ENCODE assay signal across 8 cellular contexts in the genomic region with DNA sequence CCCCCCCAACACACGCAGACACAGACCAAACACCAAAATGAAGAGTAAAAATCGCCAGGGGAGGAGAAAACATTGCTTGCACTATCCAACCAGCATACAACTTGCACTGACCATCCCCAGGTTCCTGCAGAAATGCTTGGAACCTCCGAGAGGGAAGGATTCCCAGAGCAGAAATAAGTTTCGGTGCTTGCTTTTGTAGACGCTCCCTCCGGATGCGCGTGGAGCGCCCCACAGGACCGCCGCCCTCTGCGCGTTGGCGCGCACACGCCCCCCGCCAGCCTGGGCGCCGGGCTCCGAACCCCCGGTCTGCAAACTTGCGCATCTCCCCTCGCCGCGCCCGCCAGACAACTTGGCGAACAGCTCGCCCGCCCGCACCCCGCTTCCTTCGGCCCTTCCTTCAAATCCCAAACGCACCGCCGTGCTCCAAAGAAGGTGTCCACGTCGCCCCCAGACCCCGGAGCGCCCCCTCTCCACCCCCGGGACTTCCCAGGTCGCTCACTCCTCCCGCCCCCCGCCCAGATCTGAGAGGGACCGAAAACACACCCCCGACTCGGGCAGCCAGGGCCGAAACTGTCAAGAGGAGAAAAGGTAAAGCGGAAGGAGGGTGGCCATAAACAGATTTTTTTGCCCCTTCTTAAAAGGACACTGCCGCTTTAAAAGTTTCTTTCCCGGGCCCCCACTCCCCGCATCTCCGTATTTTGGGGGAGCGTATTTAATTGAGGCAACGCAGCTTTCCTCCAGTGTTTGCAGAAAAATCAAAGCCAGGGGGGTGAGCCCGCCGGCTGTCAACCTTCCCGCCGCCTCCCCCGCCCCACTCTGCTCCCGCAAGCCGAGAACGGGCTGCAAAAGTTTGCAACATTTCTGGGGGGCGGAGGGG. TPM values are rescaled to one million over a fixed set of nuclear protein-coding genes. Genes with fewer than 3 reads are reported as not detected.
DNase-seq lines count a peak whose midpoint lies in the region; ATAC-seq and TF ChIP-seq lines count a peak whose summit lies in the region.

No MANE protein-coding gene starts in this region.

- no peaks in the 10 kb centered on the region for H3K36me3 Mint-ChIP-seq in activated T-cell treated with anti-CD3 and anti-CD28 coated beads, Interleukin-2, amount 50 U/mL, for 24 hours (ENCODE audit: low read depth)
- no peaks in the 10 kb centered on the region for H3K36me3 Mint-ChIP-seq in activated T-helper 2 cell treated with anti-CD3 and anti-CD28 coated beads, Interferon-gamma antibody, Interleukin-2, Interleukin-4, amounts not matched to agents 10 μg/mL and 5 μg/mL and 100 μg/mL, durations not matched to agents 14 hours and 24 hours and 36 hours (ENCODE audit: low read depth)

- no peak for TF ChIP-seq POLR2A in sigmoid colon (IDR thresholded peaks at IDR 0.05)

- H3K4me1 Mint-ChIP-seq in activated T-cell treated with anti-CD3 and anti-CD28 coated beads, Interleukin-2, amount 50 U/mL, for 24 hours (ENCODE audit: low read depth): peaks cover 13% of the 10 kb centered on the region
- peaks cover 2% of the 10 kb centered on the region for H3K4me1 Mint-ChIP-seq in activated T-helper 2 cell treated with anti-CD3 and anti-CD28 coated beads, Interferon-gamma antibody, Interleukin-2, Interleukin-4, amounts not matched to agents 10 μg/mL and 5 μg/mL and 100 μg/mL, durations not matched to agents 14 hours and 24 hours and 36 hours (ENCODE audit: low read depth)

- WGBS in sigmoid colon, 2 donors: 1% methylated on average over 63 of the region's 63 CpGs

- TF ChIP-seq EP300 in sigmoid colon (IDR thresholded peaks at IDR 0.05): no peak

- no peaks in the 10 kb centered on the region for H3K27me3 ChIP-seq in sigmoid colon

- peak overlapping the region; percentile 65 to 80 (median 72) for H3K4me3 ChIP-seq in sigmoid colon

- no peak for DNase-seq in activated T-cell treated with anti-CD3 and anti-CD28 coated beads, Interleukin-2, amount 50 U/mL, for 24 hours
- DNase-seq in activated T-cell treated with anti-CD3 and anti-CD28 coated beads, Interleukin-2, amount 50 U/mL, for 1 hour: no peak
- DNase-seq in activated T-helper 2 cell treated with anti-CD3 and anti-CD28 coated beads, Interferon-gamma antibody, Interleukin-2, Interleukin-4, amounts not matched to agents 10 μg/mL and 5 μg/mL and 100 μg/mL, durations not matched to agents 14 hours and 24 hours and 36 hours (ENCODE audit: low spot score): no peak
- DNase-seq in left ventricle myocardium superior: peak; percentile 34
- peak; percentile 66 for DNase-seq in sigmoid colon
- DNase-seq in activated gamma-delta T cell (lab: John Stamatoyannopoulos, UW): no peak
- DNase-seq in NK-92 (lab: John Stamatoyannopoulos, UW; ENCODE audit: unreplicated experiment): no peak

- H3K9me3 Mint-ChIP-seq in activated T-cell treated with anti-CD3 and anti-CD28 coated beads, Interleukin-2, amount 50 U/mL, for 24 hours: no peaks in the 10 kb centered on the region
- no peaks in the 10 kb centered on the region for H3K9me3 Mint-ChIP-seq in activated T-helper 2 cell treated with anti-CD3 and anti-CD28 coated beads, Interferon-gamma antibody, Interleukin-2, Interleukin-4, amounts not matched to agents 10 μg/mL and 5 μg/mL and 100 μg/mL, durations not matched to agents 14 hours and 24 hours and 36 hours

- peaks cover 0 to 20% (median 18%) of the 10 kb centered on the region in 4 donors for H3K4me1 ChIP-seq in sigmoid colon

- intact Hi-C loops in activated T-helper 2 cell treated with anti-CD3 and anti-CD28 coated beads, Interferon-gamma antibody, Interleukin-2, Interleukin-4, amounts not matched to agents 10 μg/mL and 5 μg/mL and 100 μg/mL, durations not matched to agents 14 hours and 24 hours and 36 hours (cut with micrococcal nuclease): no loop called here
- intact Hi-C loops in left ventricle myocardium superior (cut with micrococcal nuclease): no loop called here
- intact Hi-C loops in sigmoid colon (cut with DNase I): no loop called here

- no peak for TF ChIP-seq CTCF in sigmoid colon (IDR thresholded peaks at IDR 0.05)

- no peak overlapping the region for H3K27ac Mint-ChIP-seq in activated T-cell treated with anti-CD3 and anti-CD28 coated beads, Interleukin-2, amount 50 U/mL, for 24 hours
- no peak overlapping the region for H3K27ac Mint-ChIP-seq in activated T-helper 2 cell treated with anti-CD3 and anti-CD28 coated beads, Interferon-gamma antibody, Interleukin-2, Interleukin-4, amounts not matched to agents 10 μg/mL and 5 μg/mL and 100 μg/mL, durations not matched to agents 14 hours and 24 hours and 36 hours

- no peaks in the 10 kb centered on the region for H3K9me3 ChIP-seq in sigmoid colon

- peak overlapping the region; percentile 67 for H3K4me3 Mint-ChIP-seq in activated T-cell treated with anti-CD3 and anti-CD28 coated beads, Interleukin-2, amount 50 U/mL, for 24 hours
- H3K4me3 Mint-ChIP-seq in activated T-helper 2 cell treated with anti-CD3 and anti-CD28 coated beads, Interferon-gamma antibody, Interleukin-2, Interleukin-4, amounts not matched to agents 10 μg/mL and 5 μg/mL and 100 μg/mL, durations not matched to agents 14 hours and 24 hours and 36 hours (ENCODE audit: low read depth): peak overlapping the region; percentile 10

- H3K27me3 Mint-ChIP-seq in activated T-cell treated with anti-CD3 and anti-CD28 coated beads, Interleukin-2, amount 50 U/mL, for 24 hours: peaks cover 87% of the 10 kb centered on the region
- peaks cover 78% of the 10 kb centered on the region for H3K27me3 Mint-ChIP-seq in activated T-helper 2 cell treated with anti-CD3 and anti-CD28 coated beads, Interferon-gamma antibody, Interleukin-2, Interleukin-4, amounts not matched to agents 10 μg/mL and 5 μg/mL and 100 μg/mL, durations not matched to agents 14 hours and 24 hours and 36 hours (ENCODE audit: low read depth)

- H3K36me3 ChIP-seq in sigmoid colon: no peaks in the 10 kb centered on the region

- peak; percentile 27 for ATAC-seq in left ventricle myocardium superior
- ATAC-seq in GM18861 (IDR thresholded peaks at IDR 0.05; ENCODE audit: unreplicated experiment): no peak

- H3K27ac ChIP-seq in sigmoid colon: peak overlapping the region; percentile 61 to 80 (median 64)

RNA-seq across cellular contexts. Expression of a gene that starts 0.8 kb away (rescaled TPM):
- total RNA-seq in activated T-helper 2 cell treated with anti-CD3 and anti-CD28 coated beads, Interferon-gamma antibody, Interleukin-2, Interleukin-4, amounts not matched to agents 10 μg/mL and 5 μg/mL and 100 μg/mL, durations not matched to agents 14 hours and 24 hours and 36 hours: 8.5 and 9.8 TPM in 2 replicates
- 18.7 TPM for total RNA-seq in left ventricle myocardium superior
- total RNA-seq in sigmoid colon: 10 to 100 TPM; 40.0 to 66.2 (median 52.6) TPM
- polyA plus RNA-seq in sigmoid colon: 1 to 10 TPM in 2 of 3 donors, under 1 TPM in 1; 0.92 to 4.8 (median 2.7) TPM

Comparison
In these comparisons a context has a peak if more than half of its experiments do, and no peak if none do; other contexts are left out.
1. DNase-seq: peak in left ventricle myocardium superior (single experiment) and sigmoid colon (single experiment); none in activated T-cell treated with anti-CD3 and anti-CD28 coated beads, Interleukin-2, amount 50 U/mL, for 24 hours (single experiment), activated T-cell treated with anti-CD3 and anti-CD28 coated beads, Interleukin-2, amount 50 U/mL, for 1 hour (single experiment), activated T-helper 2 cell treated with anti-CD3 and anti-CD28 coated beads, Interferon-gamma antibody, Interleukin-2, Interleukin-4, amounts not matched to agents 10 μg/mL and 5 μg/mL and 100 μg/mL, durations not matched to agents 14 hours and 24 hours and 36 hours (single experiment), activated gamma-delta T cell (single experiment) and NK-92 (single experiment).